Comparison of ENCODE assay signal across 1 cellular context in the genomic region with DNA sequence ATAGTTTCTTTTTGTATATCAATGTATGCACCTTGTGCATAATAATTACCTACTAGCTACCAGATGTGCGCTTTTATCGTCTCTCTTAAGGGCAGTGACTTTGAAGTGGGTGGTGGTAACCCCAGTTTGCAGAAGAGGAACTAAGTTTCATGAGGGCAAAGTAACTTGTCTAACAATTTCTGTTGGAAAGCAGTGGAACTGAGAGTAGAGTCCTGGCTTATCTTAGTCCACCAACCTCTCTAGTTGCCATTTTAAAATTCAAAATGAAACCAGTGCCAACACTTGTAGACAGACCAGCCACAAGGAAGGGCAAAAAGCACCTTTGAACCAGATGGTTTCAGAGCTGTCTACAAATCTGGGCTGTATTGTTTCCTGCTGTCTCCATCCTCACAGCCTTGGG.
A peak's percentile ranks its signal among the peaks of the same experiment; 100 is the strongest.
TF ChIP-seq lines count a peak whose summit lies in the region.

No MANE protein-coding gene starts in this region.

TF ChIP-seq in GM12878, 131 proteins besides CTCF, POLR2A, EP300 and RAD21 (continued from another document):
- TF ChIP-seq ZNF687 (IDR thresholded peaks at IDR 0.05): 0 out of 2 replicates have a peak, but pooled peaks have one; percentile 37
- peak; percentile 59 for TF ChIP-seq IKZF1 (conservative IDR thresholded peaks at IDR 0.05)
- no peak for TF ChIP-seq CHD2 (IDR thresholded peaks at IDR 0.05; ENCODE audit: borderline replicate concordance, low read depth, low read length)
- no peak for TF ChIP-seq SIN3A (IDR thresholded peaks at IDR 0.05; ENCODE audit: low read depth, low read length)
- no peak for TF ChIP-seq USF1 (IDR thresholded peaks at IDR 0.05; ENCODE audit: borderline replicate concordance, extremely low read length, insufficient read depth, low read depth, low read length)
- no peak for TF ChIP-seq ZZZ3 (IDR thresholded peaks at IDR 0.05; ENCODE audit: control insufficient read depth, insufficient read length, low read depth)
- TF ChIP-seq DPF2 (IDR thresholded peaks at IDR 0.05): 0 out of 2 replicates have a peak, but pooled peaks have one; percentile 8
- TF ChIP-seq IKZF2 (IDR thresholded peaks at IDR 0.05): peak; percentile 54 to 68
